34 cellular contexts compared by ENCODE assay signal in the genomic region with DNA sequence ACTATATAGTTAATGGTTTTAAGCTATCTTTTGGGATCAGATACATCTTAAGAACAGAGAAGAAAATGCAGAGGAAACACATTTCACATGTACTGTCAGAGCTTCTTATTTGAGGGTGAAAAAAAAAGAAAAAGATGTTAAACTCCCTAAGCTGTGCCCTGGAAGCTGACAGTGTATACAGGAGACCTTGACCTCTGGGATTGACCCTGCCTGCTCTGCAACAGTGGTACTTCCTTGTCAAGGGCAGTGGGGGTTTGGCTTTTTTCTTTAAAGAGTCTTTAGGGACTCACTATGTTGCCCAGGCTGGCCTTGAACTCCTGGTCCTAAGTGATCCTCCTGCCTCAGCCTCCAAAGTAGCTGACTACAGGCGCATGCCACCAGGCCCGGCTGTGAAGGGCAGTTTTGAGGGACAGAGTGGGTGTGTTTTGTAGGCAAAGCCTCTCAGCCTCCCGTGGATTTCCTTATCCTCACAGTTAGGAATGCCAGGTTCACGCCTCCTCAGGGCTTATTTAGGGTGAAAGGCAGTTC.
"Had no signal": no experiment of that assay in that cellular context is flagged by ENCODE, and none has a peak within 500 bp of the region (broad histone marks: within the 10 kb centered on the region; RNA-seq: fewer than 3 reads in every experiment).

No MANE protein-coding gene starts in this region.

- ATAC-seq: activated CD8-positive, alpha-beta memory T cell treated with anti-CD3 and anti-CD28 coated beads, Interleukin-2, amount 10 ng/mL, durations not matched to agents 7 days and 5 days; K562; PC-3 had no signal

- H3K9me3 ChIP-seq: ascending aorta, Peyer's patch, SJSA1, SK-N-SH had no signal

- H3K4me3 Mint-ChIP-seq: activated CD4-positive, alpha-beta T cell treated with anti-CD3 and anti-CD28 coated beads, Interleukin-2, amount 10 ng/mL, durations not matched to agents 24 days and 14 days; activated CD8-positive, alpha-beta memory T cell treated with anti-CD3 and anti-CD28 coated beads, Interleukin-2, amount 10 ng/mL, durations not matched to agents 7 days and 5 days; activated naive CD4-positive, alpha-beta T cell treated with anti-CD3 and anti-CD28 coated beads, Interleukin-2, amount 10 ng/mL, durations not matched to agents 7 days and 5 days; activated naive CD8-positive, alpha-beta T cell treated with anti-CD3 and anti-CD28 coated beads, Interleukin-2, amount 10 ng/mL, durations not matched to agents 7 days and 5 days; T-helper 1 cell treated with Interleukin-12 subunit alpha and Interleukin-12 subunit beta and Interleukin-4 antibody, amounts not matched to agents 30 μg/mL and 1 μg/mL, for 36 hours; T-helper 2 cell treated with Interferon-gamma antibody and Interleukin-4, amounts not matched to agents 5 μg/mL and 100 μg/mL, for 36 hours had no signal

- FAIRE-seq: K562, TTC549 had no signal

- H3K9me3 Mint-ChIP-seq: activated CD4-positive, alpha-beta T cell treated with anti-CD3 and anti-CD28 coated beads, Interleukin-2, amount 10 ng/mL, durations not matched to agents 24 days and 14 days; activated naive CD4-positive, alpha-beta T cell treated with anti-CD3 and anti-CD28 coated beads, Interleukin-2, amount 10 ng/mL, durations not matched to agents 7 days and 5 days; activated naive CD8-positive, alpha-beta T cell treated with anti-CD3 and anti-CD28 coated beads, Interleukin-2, amount 10 ng/mL, durations not matched to agents 7 days and 5 days; T-helper 1 cell treated with Interleukin-12 subunit alpha and Interleukin-12 subunit beta and Interleukin-4 antibody, amounts not matched to agents 30 μg/mL and 1 μg/mL, for 36 hours; T-helper 2 cell treated with Interferon-gamma antibody and Interleukin-4, amounts not matched to agents 5 μg/mL and 100 μg/mL, for 36 hours had no signal

- H3K27ac ChIP-seq: ascending aorta, cardiac muscle cell, Peyer's patch, SJSA1 had no signal

- H3K4me1 ChIP-seq: ascending aorta, SJSA1 had no signal

- H3K4me2 ChIP-seq: SK-N-SH had no signal

- DNase-seq: activated CD4-positive, alpha-beta T cell treated with anti-CD3 and anti-CD28 coated beads, Interleukin-2, amount 10 ng/mL, durations not matched to agents 24 days and 14 days; activated CD4-positive, alpha-beta T cell treated with anti-CD3 and anti-CD28 coated beads, Interleukin-2, amount 50 U/mL, for 48 hours; activated CD8-positive, alpha-beta memory T cell treated with anti-CD3 and anti-CD28 coated beads for 24 hours; activated CD8-positive, alpha-beta memory T cell treated with anti-CD3 and anti-CD28 coated beads, Interleukin-2, amount 10 ng/mL, durations not matched to agents 7 days and 5 days; activated CD8-positive, alpha-beta memory T cell treated with anti-CD3 and anti-CD28 coated beads, Interleukin-2, amount 50 U/mL, for 48 hours; activated gamma-delta T cell treated with Interleukin-2 at 50 U/mL for 16 hours; activated naive CD4-positive, alpha-beta T cell treated with anti-CD3 and anti-CD28 coated beads, Interleukin-2, amount 10 ng/mL, durations not matched to agents 7 days and 5 days; activated naive CD8-positive, alpha-beta T cell treated with anti-CD3 and anti-CD28 coated beads, Interleukin-2, amount 10 ng/mL, durations not matched to agents 7 days and 5 days; activated T-cell treated with anti-CD3 and anti-CD28 coated beads, Interleukin-2, amount 50 U/mL, for 1 hour; amygdala; IMR-90; NCI-H1092 treated with DMSO at 0.1 percent for 48 hours; NCI-H1417; NCI-H146; NCI-H187; NCI-H2029 treated with DMSO at 0.1 percent for 48 hours; NCI-H2107; NCI-H2171; NCI-H510A; NCI-H526; NCI-H748 treated with DMSO at 0.1 percent for 48 hours; NK-92 treated with Interleukin-12 subunit alpha and Interleukin-12 subunit beta, amount 100 ng/mL, for 24 hours; PC-3; Peyer's patch; RPMI8226; SHP77 treated with DMSO at 0.1 percent for 48 hours; SK-N-SH had no signal

- H3K27me3 ChIP-seq: ascending aorta, cardiac muscle cell, Peyer's patch, SJSA1 had no signal

- H3K27ac Mint-ChIP-seq: activated CD4-positive, alpha-beta T cell treated with anti-CD3 and anti-CD28 coated beads, Interleukin-2, amount 10 ng/mL, durations not matched to agents 24 days and 14 days; activated CD8-positive, alpha-beta memory T cell treated with anti-CD3 and anti-CD28 coated beads, Interleukin-2, amount 10 ng/mL, durations not matched to agents 7 days and 5 days; activated naive CD4-positive, alpha-beta T cell treated with anti-CD3 and anti-CD28 coated beads, Interleukin-2, amount 10 ng/mL, durations not matched to agents 7 days and 5 days; activated naive CD8-positive, alpha-beta T cell treated with anti-CD3 and anti-CD28 coated beads, Interleukin-2, amount 10 ng/mL, durations not matched to agents 7 days and 5 days; T-helper 1 cell treated with Interleukin-12 subunit alpha and Interleukin-12 subunit beta and Interleukin-4 antibody, amounts not matched to agents 30 μg/mL and 1 μg/mL, for 36 hours; T-helper 2 cell treated with Interferon-gamma antibody and Interleukin-4, amounts not matched to agents 5 μg/mL and 100 μg/mL, for 36 hours had no signal

- H3K9ac ChIP-seq: SK-N-SH had no signal

- H3K4me3 ChIP-seq: ascending aorta, cardiac muscle cell, K562, Peyer's patch, SJSA1 had no signal

- H3K27me3 Mint-ChIP-seq: activated CD4-positive, alpha-beta T cell treated with anti-CD3 and anti-CD28 coated beads, Interleukin-2, amount 10 ng/mL, durations not matched to agents 24 days and 14 days; activated CD8-positive, alpha-beta memory T cell treated with anti-CD3 and anti-CD28 coated beads, Interleukin-2, amount 10 ng/mL, durations not matched to agents 7 days and 5 days; activated naive CD4-positive, alpha-beta T cell treated with anti-CD3 and anti-CD28 coated beads, Interleukin-2, amount 10 ng/mL, durations not matched to agents 7 days and 5 days; activated naive CD8-positive, alpha-beta T cell treated with anti-CD3 and anti-CD28 coated beads, Interleukin-2, amount 10 ng/mL, durations not matched to agents 7 days and 5 days had no signal
